ENCODE assay signal across 8 cellular contexts in the genomic region with DNA sequence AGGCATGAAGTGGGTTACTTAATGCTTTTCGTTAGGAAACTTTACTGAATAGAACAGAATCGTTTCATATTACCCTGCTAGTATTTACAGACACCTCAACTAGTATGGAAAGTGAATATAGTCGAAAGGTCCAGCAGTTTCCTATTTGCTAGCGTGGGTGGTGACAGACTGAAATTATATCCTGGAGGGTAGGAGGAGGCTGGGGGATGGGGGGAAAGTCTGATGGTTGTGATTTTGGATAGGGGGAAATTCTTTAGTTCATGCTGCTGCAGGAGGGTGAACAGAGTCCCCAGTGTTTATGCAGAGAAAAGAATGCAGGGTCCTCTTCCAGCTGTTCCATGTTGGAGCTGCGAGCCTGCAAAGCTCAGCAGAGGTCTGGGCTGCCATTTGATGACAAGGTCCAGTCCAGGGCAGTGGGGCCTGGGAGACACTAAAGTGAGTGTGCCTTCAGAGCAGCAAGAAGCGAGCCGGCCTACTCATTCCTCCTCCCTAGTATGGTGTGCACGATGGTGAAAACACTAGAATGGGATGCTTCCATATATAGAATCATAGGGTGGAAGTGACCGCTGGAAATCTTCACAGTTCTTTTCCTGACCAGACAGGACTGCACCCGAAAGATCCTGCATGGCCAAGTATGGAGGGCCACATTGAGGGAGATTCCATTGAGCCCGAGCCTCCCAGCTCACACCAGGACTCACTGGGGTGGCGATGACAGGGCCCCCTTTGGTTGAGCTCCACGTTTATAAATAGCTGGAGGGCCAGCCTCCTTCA. TPM values are rescaled to one million over a fixed set of nuclear protein-coding genes. Genes with fewer than 3 reads are reported as not detected.
DNase-seq lines count a peak whose midpoint lies in the region; ATAC-seq and TF ChIP-seq lines count a peak whose summit lies in the region.

No MANE protein-coding gene starts in this region.

- H3K4me3 Mint-ChIP-seq in Calu3 (ENCODE audit: low read depth, unreplicated experiment) (peak overlapping the region; percentile 92), osteocyte (ENCODE audit: unreplicated experiment) (peak overlapping the region; percentile 99)

- CTCF ChIA-PET in Calu3 (lab: Charles Lee) = interaction anchor here (0.7 to 5.3 kb wide), 4 partner anchors 8 to 205 kb away, joined by 3 to 81 read pairs (median 6); no protein-coding TSS in a partner anchor

- ATAC-seq in foreskin keratinocyte = no peak

- H3K4me1 Mint-ChIP-seq in Calu3 (ENCODE audit: low read depth, unreplicated experiment) (peaks cover 7% of the 10 kb centered on the region), osteocyte (ENCODE audit: unreplicated experiment) (peaks cover 38% of the 10 kb centered on the region)

- H3K27ac Mint-ChIP-seq in Calu3 (ENCODE audit: unreplicated experiment) (no peak overlapping the region), osteocyte (ENCODE audit: unreplicated experiment) (peak overlapping the region; percentile 79)

- H3K27me3 Mint-ChIP-seq in Calu3 (ENCODE audit: unreplicated experiment) = no peaks in the 10 kb centered on the region
- no peaks in the 10 kb centered on the region for H3K27me3 Mint-ChIP-seq in osteocyte (ENCODE audit: unreplicated experiment)

- BruUV-seq in Calu3 (replicated peaks; lab: Mats Ljungman, UMichigan) = no TSS peak

- H3K27ac ChIP-seq in VCaP (peak overlapping the region; percentile 14; the same call in 1 of the 2 replicates), foreskin keratinocyte (peak overlapping the region; percentile 2)

- H3K9me3 Mint-ChIP-seq in Calu3 (ENCODE audit: low read depth, unreplicated experiment) = peaks cover 5% of the 10 kb centered on the region
- peaks cover 7% of the 10 kb centered on the region for H3K9me3 Mint-ChIP-seq in osteocyte (ENCODE audit: unreplicated experiment)

- H3K27me3 ChIP-seq in foreskin keratinocyte = no peaks in the 10 kb centered on the region

- peaks cover 32% of the 10 kb centered on the region for H3K4me1 ChIP-seq in foreskin keratinocyte

- TF ChIP-seq CTCF in Calu3 (IDR thresholded peaks at IDR 0.05; ENCODE audit: unreplicated experiment) (no peak), VCaP (conservative IDR thresholded peaks at IDR 0.05) (no peak), foreskin keratinocyte (conservative IDR thresholded peaks at IDR 0.05) (no peak), osteocyte (IDR thresholded peaks at IDR 0.05) (no peak), GM10266 (IDR thresholded peaks at IDR 0.05; ENCODE audit: control insufficient read depth, insufficient read depth, low read depth, missing control alignments) (no peak)

- DNase-seq in Calu3 = no peak
- DNase-seq in foreskin keratinocyte = no peak
- no peak for DNase-seq in osteocyte (ENCODE audit: extremely low spot score, unreplicated experiment)
- DNase-seq in DMS 273 treated with DMSO at 0.1 percent for 48 hours (lab: John Stamatoyannopoulos, UW) = no peak
- DNase-seq in Ammon's horn (ENCODE audit: low spot score) = no peak
- no peak for DNase-seq in activated T-cell treated with anti-CD3 and anti-CD28 coated beads, Interleukin-2, amount 50 U/mL, for 48 hours
- no peak for DNase-seq in GM10266 (ENCODE audit: extremely low spot score)

- intact Hi-C loops in Calu3 (cut with micrococcal nuclease; ENCODE audit: unreplicated experiment) = no loop called here

- H3K36me3 Mint-ChIP-seq in Calu3 (ENCODE audit: insufficient read depth, unreplicated experiment) = peaks cover 37% of the 10 kb centered on the region
- peaks cover 12% of the 10 kb centered on the region for H3K36me3 Mint-ChIP-seq in osteocyte (ENCODE audit: unreplicated experiment)

RNA-seq across cellular contexts. Expression of gene SAMD4A, which starts 2.1 kb away (rescaled TPM):
- total RNA-seq in Calu3 (2022) (10.9 and 14.4 TPM in 2 replicates), foreskin keratinocyte (14.8 TPM in 2 replicates), osteocyte (36.5 and 39.1 TPM in 2 replicates)
- polyA plus RNA-seq in foreskin keratinocyte = 4.4 and 4.6 TPM in 2 replicates

RNA-seq across cellular contexts. Expression of gene CGRRF1, which starts 59.3 kb away (rescaled TPM):
- 8.6 and 12.4 TPM in 2 replicates for total RNA-seq in Calu3 (2022)
- 11.6 and 12.4 TPM in 2 replicates for total RNA-seq in foreskin keratinocyte
- 14.6 and 15.0 TPM in 2 replicates for polyA plus RNA-seq in foreskin keratinocyte
- 18.3 and 19.8 TPM in 2 replicates for total RNA-seq in osteocyte
